2 cellular contexts compared by ENCODE assay signal in the genomic region with DNA sequence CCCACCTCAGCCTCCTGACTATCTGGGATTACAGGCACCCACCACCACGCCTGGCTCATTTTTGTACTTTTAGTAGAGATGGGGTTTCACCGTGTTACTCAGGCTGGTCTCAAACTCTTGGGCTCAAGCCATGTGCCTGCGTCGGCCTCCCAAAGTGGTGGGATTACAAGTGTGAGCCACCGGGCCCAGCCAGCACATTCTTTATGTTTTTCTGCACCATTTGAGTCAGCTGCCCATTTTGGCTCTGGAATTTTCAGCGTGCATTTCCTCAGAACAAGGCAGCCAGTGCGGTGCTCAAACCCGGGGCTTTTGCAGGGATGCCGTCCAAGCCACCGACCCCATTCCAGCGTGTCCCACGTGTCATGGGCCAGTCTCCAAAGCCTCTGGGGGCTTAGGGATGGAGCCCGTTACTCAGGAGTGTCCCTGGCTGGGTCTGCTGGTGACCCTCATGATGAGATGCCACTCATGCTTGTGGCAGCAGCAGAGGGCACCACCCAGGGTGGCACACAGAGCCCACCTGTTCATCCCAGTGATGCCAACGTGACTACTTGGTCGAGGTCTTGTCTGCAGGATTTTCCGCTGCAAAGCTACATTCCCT.
TF ChIP-seq lines count a peak whose summit lies in the region.

No MANE protein-coding gene starts in this region.

TF ChIP-seq in Ishikawa, 13 proteins besides CTCF, POLR2A, EP300 and RAD21:
- TF ChIP-seq USF1 (IDR thresholded peaks at IDR 0.05) = 0 out of 2 replicates have a peak, but pooled peaks have one; percentile 1
- no peak for TF ChIP-seq TAF1 (IDR thresholded peaks at IDR 0.05; ENCODE audit: low read depth)
- TF ChIP-seq REST (IDR thresholded peaks at IDR 0.05; ENCODE audit: low read depth) = no peak
- TF ChIP-seq EGR1 (IDR thresholded peaks at IDR 0.05) = no peak
- TF ChIP-seq YY1 (IDR thresholded peaks at IDR 0.05; ENCODE audit: low read depth) = no peak
- TF ChIP-seq CREB1 (IDR thresholded peaks at IDR 0.05; ENCODE audit: low read depth) = no peak
- TF ChIP-seq TEAD4 (IDR thresholded peaks at IDR 0.05) = 0 out of 2 replicates have a peak, but pooled peaks have one; percentile 9
- TF ChIP-seq FOXM1 (IDR thresholded peaks at IDR 0.05; ENCODE audit: borderline replicate concordance, low read depth) = no peak
- TF ChIP-seq NFIC (IDR thresholded peaks at IDR 0.05) = no peak
- TF ChIP-seq, protein P1, sequence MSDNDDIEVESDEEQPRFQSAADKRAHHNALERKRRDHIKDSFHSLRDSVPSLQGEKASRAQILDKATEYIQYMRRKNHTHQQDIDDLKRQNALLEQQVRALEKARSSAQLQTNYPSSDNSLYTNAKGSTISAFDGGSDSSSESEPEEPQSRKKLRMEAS (IDR thresholded peaks at IDR 0.05) = peak; percentile 51; the same call in 1 of the 2 replicates
- TF ChIP-seq CEBPB (IDR thresholded peaks at IDR 0.05) = no peak
- TF ChIP-seq TCF12 (IDR thresholded peaks at IDR 0.05; ENCODE audit: low read depth) = no peak
- no peak for TF ChIP-seq ZBTB7A (IDR thresholded peaks at IDR 0.05; ENCODE audit: low read depth)

TF ChIP-seq in K562, 482 proteins besides CTCF, POLR2A, EP300 and RAD21:
- no peak for TF ChIP-seq ELF2 (CRISPR knock-in tag; IDR thresholded peaks at IDR 0.05)
- TF ChIP-seq GABPB2 (CRISPR knock-in tag; conservative IDR thresholded peaks at IDR 0.05) = no peak
- TF ChIP-seq HNRNPL (IDR thresholded peaks at IDR 0.05; ENCODE audit: low read depth, low read length) = 0 out of 2 replicates have a peak, but pooled peaks have one; percentile 45
- no peak for TF ChIP-seq CREBBP (IDR thresholded peaks at IDR 0.05; ENCODE audit: low read depth, low read length)
- TF ChIP-seq ZNF124 (CRISPR knock-in tag; IDR thresholded peaks at IDR 0.05) = 0 out of 2 replicates have a peak, but pooled peaks have one; percentile 48
- TF ChIP-seq, protein P1 (CRISPR knock-in tag; IDR thresholded peaks at IDR 0.05) = peak; percentile 17; the same call in 1 of the 2 replicates
- no peak for TF ChIP-seq MCM2 (IDR thresholded peaks at IDR 0.05; ENCODE audit: low read depth)
- TF ChIP-seq ZFP36 (IDR thresholded peaks at IDR 0.05; ENCODE audit: low read depth, low read length, partially characterized antibody) = no peak
- TF ChIP-seq STAG1 (CRISPR knock-in tag; IDR thresholded peaks at IDR 0.05; ENCODE audit: borderline replicate concordance) = 0 out of 2 replicates have a peak, but pooled peaks have one; percentile 6
- TF ChIP-seq ZNF263 (CRISPR knock-in tag; IDR thresholded peaks at IDR 0.05; ENCODE audit: borderline replicate concordance) = peak; percentile 32; the same call in 1 of the 2 replicates
- TF ChIP-seq TFAP4 (CRISPR knock-in tag; IDR thresholded peaks at IDR 0.05; ENCODE audit: borderline replicate concordance) = peak; percentile 33; the same call in 1 of the 2 replicates
- no peak for TF ChIP-seq CHD1 (IDR thresholded peaks at IDR 0.05; ENCODE audit: low read length)
- TF ChIP-seq RBFOX2 (IDR thresholded peaks at IDR 0.05; ENCODE audit: low read depth, low read length) = peak; percentile 17; the same call in 1 of the 2 replicates
- TF ChIP-seq MYNN (IDR thresholded peaks at IDR 0.05) = 0 out of 2 replicates have a peak, but pooled peaks have one; percentile 41
- no peak for TF ChIP-seq MYNN (CRISPR knock-in tag; IDR thresholded peaks at IDR 0.05)
- TF ChIP-seq ZNF511 (CRISPR knock-in tag; IDR thresholded peaks at IDR 0.05) = no peak
- TF ChIP-seq DDX20 (tag; IDR thresholded peaks at IDR 0.05; ENCODE audit: low read depth) = no peak
- TF ChIP-seq FUS (optimal IDR thresholded peaks at IDR 0.05; ENCODE audit: low read depth, low read length) = no peak
- TF ChIP-seq POLR2G (IDR thresholded peaks at IDR 0.05; ENCODE audit: low read depth, low read length) = peak; percentile 57; the same call in 1 of the 2 replicates
- TF ChIP-seq SAFB2 (IDR thresholded peaks at IDR 0.05; ENCODE audit: borderline replicate concordance, low read depth, low read length, severe bottlenecking) = no peak
- no peak for TF ChIP-seq SP1 (CRISPR knock-in tag; IDR thresholded peaks at IDR 0.05)
